16 cellular contexts compared by ENCODE assay signal in genomic region chr19:7953060-7953459, GRCh38. TPM values are rescaled to one million over a fixed set of nuclear protein-coding genes. Genes with fewer than 3 reads are reported as not detected.
DNase-seq lines count a peak whose midpoint lies in the region; ATAC-seq and TF ChIP-seq lines count a peak whose summit lies in the region.
"Had no signal": no experiment of that assay in that cellular context is flagged by ENCODE, and none has a peak within 500 bp of the region (broad histone marks: within the 10 kb centered on the region; RNA-seq: fewer than 3 reads in every experiment).

No MANE protein-coding gene starts in this region.

- H3K27ac Mint-ChIP-seq in WTC11, result no peak overlapping the region
- H3K27ac Mint-ChIP-seq in glutamatergic neuron (ENCODE audit: unreplicated experiment), result peak overlapping the region; percentile 72
- H3K27ac Mint-ChIP-seq in progenitor cell of endocrine pancreas, result no peak overlapping the region
- H3K27ac Mint-ChIP-seq: activated CD8-positive, alpha-beta T cell treated with anti-CD3 and anti-CD28 coated beads for 36 hours had no signal

- H3K4me1 Mint-ChIP-seq in WTC11 (peaks cover 9% of the 10 kb centered on the region), glutamatergic neuron (ENCODE audit: low read depth, unreplicated experiment) (peaks cover 14% of the 10 kb centered on the region), progenitor cell of endocrine pancreas (ENCODE audit: low read depth) (peaks cover 1% of the 10 kb centered on the region)
- H3K4me1 Mint-ChIP-seq: central memory CD8-positive, alpha-beta T cell had no signal

- no peaks in the 10 kb centered on the region for H3K9me3 Mint-ChIP-seq in WTC11
- peaks cover 5% of the 10 kb centered on the region for H3K9me3 Mint-ChIP-seq in glutamatergic neuron (ENCODE audit: unreplicated experiment)
- H3K9me3 Mint-ChIP-seq in progenitor cell of endocrine pancreas (ENCODE audit: low read depth), result no peaks in the 10 kb centered on the region
- H3K9me3 Mint-ChIP-seq: activated CD8-positive, alpha-beta T cell treated with anti-CD3 and anti-CD28 coated beads for 36 hours; central memory CD8-positive, alpha-beta T cell had no signal

- peaks cover 7% of the 10 kb centered on the region; the same call in 1 of the 2 replicates for H3K36me3 Mint-ChIP-seq in WTC11
- no peaks in the 10 kb centered on the region for H3K36me3 Mint-ChIP-seq in glutamatergic neuron (ENCODE audit: unreplicated experiment)
- no peaks in the 10 kb centered on the region for H3K36me3 Mint-ChIP-seq in progenitor cell of endocrine pancreas (ENCODE audit: insufficient read depth)

- ATAC-seq in WTC11, result peak; percentile 16; the same call in 1 of the 2 replicates
- ATAC-seq in HG02970 (IDR thresholded peaks at IDR 0.05; ENCODE audit: low FRiP score, unreplicated experiment), result no peak
- ATAC-seq: activated CD8-positive, alpha-beta T cell treated with anti-CD3 and anti-CD28 coated beads for 36 hours had no signal

- H3K4me3 ChIP-seq in AG10803 (ENCODE audit: low read length), result no peak overlapping the region

- H3K27me3 Mint-ChIP-seq in WTC11 (ENCODE audit: low read depth) (no peaks in the 10 kb centered on the region), glutamatergic neuron (ENCODE audit: unreplicated experiment) (peaks cover 9% of the 10 kb centered on the region), progenitor cell of endocrine pancreas (no peaks in the 10 kb centered on the region)
- H3K27me3 Mint-ChIP-seq: activated CD8-positive, alpha-beta T cell treated with anti-CD3 and anti-CD28 coated beads for 36 hours; central memory CD8-positive, alpha-beta T cell had no signal

- no peak overlapping the region for H3K4me3 Mint-ChIP-seq in WTC11
- no peak overlapping the region for H3K4me3 Mint-ChIP-seq in glutamatergic neuron (ENCODE audit: unreplicated experiment)
- no peak overlapping the region for H3K4me3 Mint-ChIP-seq in progenitor cell of endocrine pancreas (ENCODE audit: low read depth)
- H3K4me3 Mint-ChIP-seq: activated CD8-positive, alpha-beta T cell treated with anti-CD3 and anti-CD28 coated beads for 36 hours; central memory CD8-positive, alpha-beta T cell had no signal

- peak; percentile 50 for DNase-seq in AG10803 (ENCODE audit: low read depth)
- DNase-seq in HK-2 (ENCODE audit: unreplicated experiment), result peak; percentile 49
- DNase-seq in WTC11 (ENCODE audit: low spot score), result no peak
- DNase-seq in glutamatergic neuron, result no peak
- no peak for DNase-seq in nucleus accumbens (lab: John Stamatoyannopoulos, UW)
- no peak for DNase-seq in progenitor cell of endocrine pancreas (ENCODE audit: low spot score, unreplicated experiment)
- no peak for DNase-seq in RKO (ENCODE audit: low spot score)
- DNase-seq: activated CD8-positive, alpha-beta T cell treated with anti-CD3 and anti-CD28 coated beads for 36 hours; activated gamma-delta T cell treated with Interleukin-2 at 50 U/mL for 16 hours; BE2C; NCI-H1694; stimulated activated CD4-positive, alpha-beta T cell treated with anti-CD3 and anti-CD28 coated beads, Interleukin-4, amount 100 ng/mL, for 24 hours; stimulated activated naive CD4-positive, alpha-beta T cell treated with Interleukin-2 at 50 U/mL for 16 hours had no signal

- TF ChIP-seq CTCF in AG10803 (conservative IDR thresholded peaks at IDR 0.05; ENCODE audit: low read length) (no peak), WTC11 (IDR thresholded peaks at IDR 0.05) (no peak), glutamatergic neuron (IDR thresholded peaks at IDR 0.05; ENCODE audit: partially characterized antibody, unreplicated experiment) (no peak), progenitor cell of endocrine pancreas (IDR thresholded peaks at IDR 0.05; ENCODE audit: unreplicated experiment) (no peak)

- POLR2A ChIA-PET in WTC11 (lab: Charles Lee), result interaction anchor here (0.6 to 1.5 kb wide), 2 partner anchors 9 to 10 kb away, joined by 3 to 4 read pairs; partner anchors contain the start of gene TIMM44

- CTCF ChIA-PET in WTC11 (lab: Charles Lee), result interaction anchor here (2.2 to 2.8 kb wide), 3 partner anchors 9 to 49 kb away, joined by 12 to 17 read pairs (median 13); partner anchors contain the start of gene TIMM44

TF ChIP-seq in WTC11, 78 proteins besides CTCF, POLR2A, EP300 and RAD21:
- TF ChIP-seq FOXP1 (CRISPR knock-in tag; IDR thresholded peaks at IDR 0.05; ENCODE audit: borderline replicate concordance), result no peak
- TF ChIP-seq ZNF263 (CRISPR knock-in tag; IDR thresholded peaks at IDR 0.05; ENCODE audit: low read depth), result peak; percentile 86

RNA-seq across cellular contexts. Expression of gene TIMM44, which starts 9.6 kb away (rescaled TPM):
- total RNA-seq in WTC11 (2021), result 103 to 129 TPM (median 103 TPM) in 3 replicates
- 109 TPM for total RNA-seq in glutamatergic neuron (ENCODE audit: unreplicated experiment)
- total RNA-seq in progenitor cell of endocrine pancreas, result 75.0 and 75.2 TPM in 2 replicates

RNA-seq across cellular contexts. Expression of gene CTXN1, which starts 27.1 kb away (rescaled TPM):
- total RNA-seq in WTC11 (2021) (41.5 to 48.2 TPM (median 44.3 TPM) in 3 replicates), glutamatergic neuron (ENCODE audit: unreplicated experiment) (90.6 TPM), progenitor cell of endocrine pancreas (97.9 and 114 TPM in 2 replicates)
- total RNA-seq: T-helper 1 cell treated with Interleukin-12 subunit alpha and Interleukin-12 subunit beta and Interleukin-4 antibody, amounts not matched to agents 30 ng/mL and 1 ng/mL, for 36 hours had no signal

RNA-seq across cellular contexts. Expression of gene SNAPC2, which starts 32.9 kb away (rescaled TPM):
- total RNA-seq in WTC11 (2021), result 23.2 to 24.3 TPM (median 23.7 TPM) in 3 replicates
- 18.6 TPM for total RNA-seq in glutamatergic neuron (ENCODE audit: unreplicated experiment)
- 9.9 and 10.8 TPM in 2 replicates for total RNA-seq in progenitor cell of endocrine pancreas

RNA-seq across cellular contexts. Expression of gene TGFBR3L, which starts 38.4 kb away (rescaled TPM):
- total RNA-seq in WTC11 (2021) (4.1 to 7.4 TPM (median 6.5 TPM) in 3 replicates), glutamatergic neuron (ENCODE audit: unreplicated experiment) (0.69 TPM), progenitor cell of endocrine pancreas (0.67 and 1.1 TPM in 2 replicates)

RNA-seq across cellular contexts. Expression of gene MAP2K7, which starts 49.4 kb away (rescaled TPM):
- 39.4 to 46.9 TPM (median 46.3 TPM) in 3 replicates for total RNA-seq in WTC11 (2021)
- 44.2 TPM for total RNA-seq in glutamatergic neuron (ENCODE audit: unreplicated experiment)
- total RNA-seq in progenitor cell of endocrine pancreas, result 50.7 and 53.5 TPM in 2 replicates

Comparison
In these comparisons a context has a peak if more than half of its experiments do, and no peak if none do; other contexts are left out.
1. DNase-seq: peak in AG10803 (single experiment) and HK-2 (single experiment); none in WTC11 (single experiment), glutamatergic neuron (single experiment), nucleus accumbens (0 of 56), progenitor cell of endocrine pancreas (single experiment) and RKO (single experiment).